15 cellular contexts compared by ENCODE assay signal in genomic region chr20:62475819-62476073, GRCh38. TPM values are rescaled to one million over a fixed set of nuclear protein-coding genes. Genes with fewer than 3 reads are reported as not detected.
DNase-seq lines count a peak whose midpoint lies in the region; FAIRE-seq and TF ChIP-seq lines count a peak whose summit lies in the region.
"Had no signal": no experiment of that assay in that cellular context is flagged by ENCODE, and none has a peak within 500 bp of the region (broad histone marks: within the 10 kb centered on the region; RNA-seq: fewer than 3 reads in every experiment).

A gene with protein sequence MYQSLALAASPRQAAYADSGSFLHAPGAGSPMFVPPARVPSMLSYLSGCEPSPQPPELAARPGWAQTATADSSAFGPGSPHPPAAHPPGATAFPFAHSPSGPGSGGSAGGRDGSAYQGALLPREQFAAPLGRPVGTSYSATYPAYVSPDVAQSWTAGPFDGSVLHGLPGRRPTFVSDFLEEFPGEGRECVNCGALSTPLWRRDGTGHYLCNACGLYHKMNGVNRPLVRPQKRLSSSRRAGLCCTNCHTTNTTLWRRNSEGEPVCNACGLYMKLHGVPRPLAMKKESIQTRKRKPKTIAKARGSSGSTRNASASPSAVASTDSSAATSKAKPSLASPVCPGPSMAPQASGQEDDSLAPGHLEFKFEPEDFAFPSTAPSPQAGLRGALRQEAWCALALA (minus strand): TSS chr20:62475995. CDS start chr20:62475521, 474 bp downstream.

- no peak within 1 kb of the TSS for H2BK5ac ChIP-seq in H1 (ENCODE audit: low read depth, low read length)

- H2AFZ ChIP-seq in H1 (ENCODE audit: low read length): peak within 1 kb of the TSS; percentile 40; the same call in 1 of the 2 replicates

- H2BK12ac ChIP-seq in H1 (ENCODE audit: low read depth, low read length): no peak within 1 kb of the TSS

- H3K27ac ChIP-seq in H1 (ENCODE audit: low read depth, low read length): no peak within 1 kb of the TSS
- H3K27ac ChIP-seq: transverse colon had no signal

- H4K5ac ChIP-seq in H1 (ENCODE audit: insufficient read length, low read depth, low read length): no peak within 1 kb of the TSS

- H3K27ac Mint-ChIP-seq in activated naive CD4-positive, alpha-beta T cell treated with anti-CD3 and anti-CD28 coated beads, Interleukin-2, amount 50 U/mL, for 24 hours: no peak within 1 kb of the TSS
- H3K27ac Mint-ChIP-seq in mesothelial cell of epicardium: peak within 1 kb of the TSS; percentile 80
- no peak within 1 kb of the TSS for H3K27ac Mint-ChIP-seq in type B pancreatic cell

- H3K79me2 ChIP-seq in H1 (ENCODE audit: control insufficient read depth in 1 of 2, insufficient read depth in 2 of 2, low read length in 2 of 2): no peaks in the 10 kb centered on the region

- peaks cover 0 to 7% (median 0%) of the 10 kb centered on the region in 4 experiments; a peak in 1 of 8 replicates for H3K36me3 ChIP-seq in H1 (ENCODE audit: control insufficient read depth in 2 of 4, insufficient read depth in 4 of 4, low read length in 3 of 4)
- H3K36me3 ChIP-seq: transverse colon had no signal

- no peaks in the 10 kb centered on the region for H3K9me3 Mint-ChIP-seq in activated naive CD4-positive, alpha-beta T cell treated with anti-CD3 and anti-CD28 coated beads, Interleukin-2, amount 50 U/mL, for 24 hours
- H3K9me3 Mint-ChIP-seq in mesothelial cell of epicardium: no peaks in the 10 kb centered on the region
- H3K9me3 Mint-ChIP-seq in type B pancreatic cell: no peaks in the 10 kb centered on the region

- CTCF ChIA-PET in H1 (lab: Charles Lee; ENCODE audit: partially characterized antibody): interaction anchor here (1.3 to 1.7 kb wide), 2 partner anchors 24 to 32 kb away, joined by 3 read pairs; no protein-coding TSS in a partner anchor

- POLR2A ChIA-PET in H1 (lab: Charles Lee; ENCODE audit: partially characterized antibody): no interaction called here

- TF ChIP-seq CTCF in H1 (IDR thresholded peaks at IDR 0.05; ENCODE audit: control extremely low read depth in 1 of 3, insufficient read depth in 1 of 3, low read depth in 1 of 3, low read length in 3 of 3): no peak
- no peak for TF ChIP-seq CTCF in mesothelial cell of epicardium (IDR thresholded peaks at IDR 0.05; ENCODE audit: unreplicated experiment)
- TF ChIP-seq CTCF in type B pancreatic cell (conservative IDR thresholded peaks at IDR 0.05): no peak

- no CpG with 5 or more reads among the region's 36 CpGs for WGBS in H1 (ENCODE audit: extremely low coverage in 1 of 2, insufficient coverage in 1 of 2, insufficient read length in 1 of 2, insufficient replicate concordance in 2 of 2, low coverage in 1 of 2, low lambda C conversion rate in 2 of 2, missing lambda C conversion rate in 1 of 2), 2 experiments

- no peak within 1 kb of the TSS for H3K4ac ChIP-seq in H1 (replicated peaks; ENCODE audit: insufficient read length, low read depth, low read length)

- H3K36me3 Mint-ChIP-seq in activated naive CD4-positive, alpha-beta T cell treated with anti-CD3 and anti-CD28 coated beads, Interleukin-2, amount 50 U/mL, for 24 hours: no peaks in the 10 kb centered on the region
- H3K36me3 Mint-ChIP-seq in mesothelial cell of epicardium (no peaks in the 10 kb centered on the region), type B pancreatic cell (no peaks in the 10 kb centered on the region)

- H2BK20ac ChIP-seq in H1 (ENCODE audit: low read length): no peak within 1 kb of the TSS

- H3K4me3 Mint-ChIP-seq in activated naive CD4-positive, alpha-beta T cell treated with anti-CD3 and anti-CD28 coated beads, Interleukin-2, amount 50 U/mL, for 24 hours: peak within 1 kb of the TSS; percentile 71
- H3K4me3 Mint-ChIP-seq in mesothelial cell of epicardium (peak within 1 kb of the TSS; percentile 73), type B pancreatic cell (peak within 1 kb of the TSS; percentile 67)

- no peak for FAIRE-seq in H1 (lab: Jason Lieb, UNC)

- no peak for TF ChIP-seq POLR2A in H1 (IDR thresholded peaks at IDR 0.05; ENCODE audit: control extremely low read depth in 1 of 2, low read depth in 2 of 2, low read length in 2 of 2)

- DNase-seq in activated naive CD4-positive, alpha-beta T cell treated with anti-CD3 and anti-CD28 coated beads, Interleukin-2, amount 50 U/mL, for 16 hours: no peak
- DNase-seq in H1 (ENCODE audit: low read depth in 1 of 2, low spot score in 2 of 2) (peak in 1 of 2 experiments; percentile 64), mesothelial cell of epicardium (ENCODE audit: low spot score in 2 of 2, unreplicated experiment in 2 of 2) (no peak), type B pancreatic cell (ENCODE audit: extremely low spot score, unreplicated experiment) (no peak), GDM1 (lab: John Stamatoyannopoulos, UW) (no peak)
- DNase-seq in central memory CD4-positive, alpha-beta T cell: no peak
- no peak for DNase-seq in NK-92 treated with Interleukin-12 subunit alpha and Interleukin-12 subunit beta, amount 100 ng/mL, for 24 hours (lab: John Stamatoyannopoulos, UW)
- DNase-seq: activated effector memory CD4-positive, alpha-beta T cell treated with Interleukin-2 at 50 U/mL for 16 hours; dermis blood vessel endothelial cell; head of caudate nucleus; nucleus accumbens; stimulated activated CD4-positive, alpha-beta T cell treated with anti-CD3 and anti-CD28 coated beads, Interleukin-4, amount 100 ng/mL, for 4 hours; transverse colon had no signal

- peak within 1 kb of the TSS; percentile 25 to 63 (median 32); a peak in 7 of 8 replicates for H3K4me3 ChIP-seq in H1 (ENCODE audit: extremely low read depth in 1 of 4, insufficient read depth in 2 of 4, low read depth in 3 of 4, low read length in 4 of 4)

- no peak within 1 kb of the TSS for H2BK15ac ChIP-seq in H1 (ENCODE audit: low read length)

- peaks cover 64 to 79% (median 78%) of the 10 kb centered on the region in 4 experiments for H3K27me3 ChIP-seq in H1 (replicated peaks in 1 of 4; ENCODE audit: control insufficient read depth in 3 of 4, extremely low read depth in 1 of 4, insufficient read depth in 3 of 4, low read length in 3 of 4)

- no peaks in the 10 kb centered on the region for H3K79me1 ChIP-seq in H1 (ENCODE audit: low read depth, low read length)

- H3K56ac ChIP-seq in H1 (replicated peaks; ENCODE audit: insufficient read length, low read depth, low read length): no peak within 1 kb of the TSS

- peak within 1 kb of the TSS; percentile 69 to 86 for H3K4me2 ChIP-seq in H1 (ENCODE audit: insufficient read depth in 1 of 2, low read depth in 2 of 2, low read length in 2 of 2)

- TF ChIP-seq EP300 in H1 (IDR thresholded peaks at IDR 0.05; ENCODE audit: borderline replicate concordance in 1 of 2, low read depth in 2 of 2, low read length in 2 of 2): no peak

- TF ChIP-seq RAD21 in H1 (IDR thresholded peaks at IDR 0.05 in 1 of 2, conservative IDR thresholded peaks at IDR 0.05 in 1 of 2; ENCODE audit: low read depth in 2 of 2, low read length in 2 of 2): no peak

- no peak within 1 kb of the TSS for H3K14ac ChIP-seq in H1 (ENCODE audit: insufficient read length)

- H2BK120ac ChIP-seq in H1 (replicated peaks; ENCODE audit: low read depth, low read length): no peak within 1 kb of the TSS

- no peak within 1 kb of the TSS for H3K9ac ChIP-seq in H1 (replicated peaks in 1 of 4; ENCODE audit: extremely low read depth in 1 of 4, low read depth in 3 of 4, low read length in 3 of 4)

- H3K9me3 ChIP-seq in H1 (ENCODE audit: insufficient read depth in 2 of 2, low read depth in 1 of 2, low read length in 1 of 2): no peaks in the 10 kb centered on the region
- H3K9me3 ChIP-seq: transverse colon had no signal

- H4K91ac ChIP-seq in H1 (replicated peaks; ENCODE audit: insufficient read length, low read length): no peak within 1 kb of the TSS

- H4K20me1 ChIP-seq in H1 (replicated peaks in 1 of 2; ENCODE audit: control insufficient read depth in 1 of 2, insufficient read depth in 2 of 2, low read length in 2 of 2): peaks cover 3 to 4% of the 10 kb centered on the region in 2 experiments

- peaks cover 0 to 19% (median 9%) of the 10 kb centered on the region in 4 experiments; a peak in 6 of 7 replicates for H3K4me1 ChIP-seq in H1 (replicated peaks in 1 of 4; ENCODE audit: control insufficient read depth in 3 of 4, insufficient read depth in 4 of 4, low read length in 3 of 4)

- peaks cover 28% of the 10 kb centered on the region for H3K27me3 Mint-ChIP-seq in activated naive CD4-positive, alpha-beta T cell treated with anti-CD3 and anti-CD28 coated beads, Interleukin-2, amount 50 U/mL, for 24 hours
- H3K27me3 Mint-ChIP-seq in mesothelial cell of epicardium (ENCODE audit: low read depth): peaks cover 51% of the 10 kb centered on the region
- peaks cover 41% of the 10 kb centered on the region for H3K27me3 Mint-ChIP-seq in type B pancreatic cell

- no peak within 1 kb of the TSS for H3K23ac ChIP-seq in H1 (ENCODE audit: insufficient read length)

- peaks cover 21% of the 10 kb centered on the region; the same call in 1 of the 2 replicates for H3K23me2 ChIP-seq in H1 (ENCODE audit: low read depth, low read length)

- peaks cover 5% of the 10 kb centered on the region for H3K4me1 Mint-ChIP-seq in activated naive CD4-positive, alpha-beta T cell treated with anti-CD3 and anti-CD28 coated beads, Interleukin-2, amount 50 U/mL, for 24 hours
- H3K4me1 Mint-ChIP-seq in mesothelial cell of epicardium (peaks cover 41% of the 10 kb centered on the region), type B pancreatic cell (ENCODE audit: unreplicated experiment) (peaks cover 17% of the 10 kb centered on the region)

- H2AK5ac ChIP-seq in H1 (ENCODE audit: low read depth, low read length): peak within 1 kb of the TSS; percentile 24; the same call in 1 of the 2 replicates

- H3K18ac ChIP-seq in H1 (ENCODE audit: extremely low read depth, low read length): peak within 1 kb of the TSS; percentile 48

- H4K8ac ChIP-seq in H1 (ENCODE audit: extremely low read depth, insufficient read depth, low read length): peak within 1 kb of the TSS; percentile 84; the same call in 1 of the 2 replicates

TF ChIP-seq in H1, 55 proteins besides CTCF, POLR2A, EP300 and RAD21:
- 0 out of 2 replicates have a peak, but pooled peaks have one; percentile 44 for TF ChIP-seq RBBP5 (IDR thresholded peaks at IDR 0.05; ENCODE audit: borderline replicate concordance, low read depth, low read length)
- TF ChIP-seq RNF2 (IDR thresholded peaks at IDR 0.05; ENCODE audit: borderline replicate concordance, low read depth, low read length, missing control alignments, poor library complexity, severe bottlenecking): no peak

RNA-seq across cellular contexts. Expression of the gene that starts here (rescaled TPM):
- 0.11 and 0.15 TPM in 2 replicates for total RNA-seq in H1 (2021; fragmentation: NEBNext Ultra II Directional; extraction: Animal tissue kit (Norgen Biotek cat#: 25700))
- 0.08 TPM in 2 replicates for polyA plus RNA-seq in H1 (2011; rRNA removed)
- 0.10 TPM for polyA plus RNA-seq in H1 (2011; cell fraction: cytosol; rRNA removed)
- 0.14 TPM for polyA plus RNA-seq in H1 (2011; cell fraction: nucleus; rRNA removed)
- polyA plus RNA-seq in H1 (2012, experiment 1 of 2): 0.11 to 0.17 TPM (median 0.12 TPM) in 3 of 4 replicates, not detected in the other
- 0.12 TPM for polyA plus RNA-seq in H1 (2012, experiment 2 of 2)
- 0.08 TPM for polyA plus RNA-seq in H1 (2013, experiment 1 of 2)
- polyA plus RNA-seq in H1 (2013, experiment 2 of 2): 0.07 TPM
- polyA minus RNA-seq in H1 (2011; rRNA and poly(A)+ RNA removed): 0.05 and 0.06 TPM in 2 replicates
- polyA minus RNA-seq in H1 (2011; cell fraction: cytosol; rRNA and poly(A)+ RNA removed): not detected
- polyA minus RNA-seq in H1 (2011; cell fraction: nucleus; rRNA and poly(A)+ RNA removed): not detected
- total RNA-seq in mesothelial cell of epicardium (26.0 to 30.0 TPM (median 27.5 TPM) in 3 replicates), type B pancreatic cell (ENCODE audit: low replicate concordance) (10.8 and 12.8 TPM in 2 replicates)
- total RNA-seq: A673, dermis blood vessel endothelial cell, transverse colon had no signal

Comparison
In these comparisons a context has a peak if more than half of its experiments do, and no peak if none do; other contexts are left out.
1. RNA of the gene that starts here (total RNA-seq): 26.0 to 30.0 TPM in mesothelial cell of epicardium and 10.8 to 12.8 TPM in type B pancreatic cell; 0.11 to 0.15 TPM in H1; every median in the first group is over 10 times any median in the second.
2. Peak in every context shown above with its lines, with median percentiles within 50 percentile points of each other: H3K4me3 Mint-ChIP-seq.